In the genomic region with DNA sequence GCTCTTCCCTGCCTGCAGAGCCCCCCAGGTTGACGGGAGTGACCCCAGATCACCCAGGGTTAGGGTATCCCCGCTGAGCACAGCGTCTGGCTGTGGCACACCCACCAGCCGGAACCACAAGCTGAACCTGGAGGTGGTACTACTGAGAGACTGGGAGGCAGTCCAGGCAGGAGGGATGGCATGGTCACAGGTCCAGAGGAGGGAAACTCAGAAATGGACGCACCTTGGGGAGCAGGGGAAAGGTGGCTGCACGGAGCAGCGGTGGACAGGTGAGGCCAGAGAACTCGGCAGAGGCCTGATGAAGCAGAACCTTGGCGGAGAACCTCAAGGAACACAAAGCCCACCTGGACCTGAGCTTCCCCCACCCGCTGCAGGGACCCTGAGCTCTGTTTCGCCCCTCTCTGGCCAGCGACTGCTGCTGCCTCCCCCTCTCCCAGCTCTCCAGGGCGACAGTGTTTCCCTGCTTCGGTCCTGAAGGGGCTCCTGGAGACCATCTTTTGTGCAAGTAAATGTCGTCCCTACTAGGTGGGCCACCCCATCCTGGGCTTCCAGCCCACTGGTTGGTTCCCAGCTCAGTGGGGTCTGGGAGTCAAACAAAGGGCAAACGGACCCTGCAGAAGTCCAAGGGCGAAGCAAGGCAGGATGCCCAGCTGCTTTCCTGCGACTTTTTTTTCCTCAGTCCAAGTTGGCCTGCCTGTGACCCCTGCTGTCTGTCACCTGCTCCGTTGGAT, we compare ENCODE assay signal across 18 cellular contexts. TPM values are rescaled to one million over a fixed set of nuclear protein-coding genes. Genes with fewer than 3 reads are reported as not detected.
DNase-seq lines count a peak whose midpoint lies in the region; ATAC-seq and TF ChIP-seq lines count a peak whose summit lies in the region.
"Had no signal": no experiment of that assay in that cellular context is flagged by ENCODE, and none has a peak within 500 bp of the region (broad histone marks: within the 10 kb centered on the region; RNA-seq: fewer than 3 reads in every experiment).

No MANE protein-coding gene starts in this region.

- H3K27ac Mint-ChIP-seq in H9, result peak overlapping the region in 1 of 3 experiments; percentile 65; a peak in 1 of 7 replicates
- H3K27ac Mint-ChIP-seq in nephron progenitor cell, result no peak overlapping the region
- H3K27ac Mint-ChIP-seq: activated B cell treated with CpG ODN at 0.5 μM for 24 hours; dendritic cell treated with granulocyte-macrophage colony-stimulating factor and Interleukin-4, amounts not matched to agents 40 ng/mL and 50 ng/mL, for 4 days had no signal

- H3K23ac ChIP-seq in H9 (ENCODE audit: insufficient read length, low read depth, low read length), result no peak overlapping the region

- peak overlapping the region; percentile 50 for H3K4me3 ChIP-seq in BE2C (ENCODE audit: low read depth, low read length)
- H3K4me3 ChIP-seq in ectodermal cell (ENCODE audit: insufficient read depth, low read depth, low read length), result peak overlapping the region; percentile 27

- H3K27ac ChIP-seq in H9 (ENCODE audit: insufficient read length, low read depth, low read length) (no peak overlapping the region), ectodermal cell (ENCODE audit: insufficient read depth, low read depth, low read length, poor library complexity, severe bottlenecking) (no peak overlapping the region)
- H3K27ac ChIP-seq: prostate gland, RWPE1, stomach had no signal

- H3K4me1 Mint-ChIP-seq in H9 (peaks cover 13 to 22% of the 10 kb centered on the region in 2 experiments), nephron progenitor cell (peaks cover 14% of the 10 kb centered on the region)
- H3K4me1 Mint-ChIP-seq: activated B cell treated with CpG ODN at 0.5 μM for 24 hours had no signal

- H2BK120ac ChIP-seq in H9 (ENCODE audit: low read depth, low read length, poor library complexity, severe bottlenecking), result no peak overlapping the region

- no CpG with 5 or more reads among the region's 19 CpGs for WGBS in H9 (ENCODE audit: extremely low coverage, insufficient read length, low lambda C conversion rate)
- 62 to 66% methylated on average over 19 of the region's 19 CpGs for WGBS in ectodermal cell, 2 experiments

- no peak overlapping the region for H3T11ph ChIP-seq in H9 (ENCODE audit: low read length)

- peak overlapping the region; percentile 63 to 83 for H3K4me3 Mint-ChIP-seq in H9
- peak overlapping the region; percentile 36 for H3K4me3 Mint-ChIP-seq in nephron progenitor cell
- H3K4me3 Mint-ChIP-seq: activated B cell treated with CpG ODN at 0.5 μM for 24 hours had no signal

- no peak overlapping the region for H2BK5ac ChIP-seq in H9 (ENCODE audit: insufficient read length, low read length)

- H3K27me3 Mint-ChIP-seq in H9 (ENCODE audit: low read depth) (peaks cover 33% of the 10 kb centered on the region), nephron progenitor cell (ENCODE audit: low read depth, poor library complexity) (peaks cover 77% of the 10 kb centered on the region)

- no peaks in the 10 kb centered on the region for H3K9me3 Mint-ChIP-seq in H9
- no peaks in the 10 kb centered on the region for H3K9me3 Mint-ChIP-seq in nephron progenitor cell
- H3K9me3 Mint-ChIP-seq: activated B cell treated with CpG ODN at 0.5 μM for 24 hours; dendritic cell treated with granulocyte-macrophage colony-stimulating factor and Interleukin-4, amounts not matched to agents 40 ng/mL and 50 ng/mL, for 4 days had no signal

- H3K9ac ChIP-seq in H9 (ENCODE audit: extremely low read depth, insufficient read length, low read length), result no peak overlapping the region

- no peak overlapping the region for H4K5ac ChIP-seq in H9 (ENCODE audit: insufficient read length, low read depth, low read length)

- no peak overlapping the region for H2AFZ ChIP-seq in H9 (ENCODE audit: low read length)

- H3K18ac ChIP-seq in H9 (ENCODE audit: insufficient read length, low read depth, low read length), result no peak overlapping the region

- no peak overlapping the region for H2BK20ac ChIP-seq in H9 (ENCODE audit: low read depth, low read length, poor library complexity, severe bottlenecking)

- H3K4me2 ChIP-seq in H9 (ENCODE audit: insufficient read depth, insufficient read length, low read length), result peak overlapping the region; percentile 42

- H3K27me3 ChIP-seq in BE2C, result peaks cover 8% of the 10 kb centered on the region
- H3K27me3 ChIP-seq in H9 (ENCODE audit: insufficient read depth, low read length), result peaks cover 12% of the 10 kb centered on the region
- H3K27me3 ChIP-seq in ectodermal cell (ENCODE audit: control insufficient read depth, insufficient read depth, low read length, poor library complexity, severe bottlenecking), result peaks cover 39% of the 10 kb centered on the region

- H3K9me3 ChIP-seq in BE2C (no peaks in the 10 kb centered on the region; the same call in 1 of the 2 replicates), H9 (ENCODE audit: control insufficient read depth, low read depth, low read length) (no peaks in the 10 kb centered on the region), ectodermal cell (ENCODE audit: control insufficient read depth, low read length) (no peaks in the 10 kb centered on the region)
- H3K9me3 ChIP-seq: prostate gland, stomach had no signal

- no peaks in the 10 kb centered on the region for H3K36me3 Mint-ChIP-seq in H9 (ENCODE audit: insufficient read depth in 1 of 3, low read depth in 3 of 3)
- H3K36me3 Mint-ChIP-seq in nephron progenitor cell (ENCODE audit: low read depth), result no peaks in the 10 kb centered on the region

- H3K4ac ChIP-seq in H9 (ENCODE audit: low read depth, low read length), result no peak overlapping the region

- no peak for TF ChIP-seq CTCF in BE2C (IDR thresholded peaks at IDR 0.05; ENCODE audit: low read depth, low read length)
- no peak for TF ChIP-seq CTCF in H9 (conservative IDR thresholded peaks at IDR 0.05)
- no peak for TF ChIP-seq CTCF in nephron progenitor cell (IDR thresholded peaks at IDR 0.05)

- H3K36me3 ChIP-seq in BE2C (no peaks in the 10 kb centered on the region), ectodermal cell (ENCODE audit: control insufficient read depth, insufficient read depth, low read length) (no peaks in the 10 kb centered on the region)
- H3K36me3 ChIP-seq: prostate gland, stomach had no signal

- H2AK5ac ChIP-seq in H9 (ENCODE audit: insufficient read length, low read length), result no peak overlapping the region

- no peak overlapping the region for H2BK12ac ChIP-seq in H9 (ENCODE audit: insufficient read length, low read depth, low read length)

- no peak overlapping the region for H3K14ac ChIP-seq in H9 (ENCODE audit: insufficient read depth, low read length)

- no peak overlapping the region for H4K8ac ChIP-seq in H9 (replicated peaks; ENCODE audit: insufficient read length, low read depth, low read length)

- ATAC-seq in HG02798 (IDR thresholded peaks at IDR 0.05; ENCODE audit: poor library complexity, unreplicated experiment), result no peak
- ATAC-seq: esophagus mucosa had no signal

- no peak overlapping the region for H4K91ac ChIP-seq in H9 (ENCODE audit: insufficient read length, low read depth, low read length)

- DNase-seq in BE2C (no peak), H9 (peak; percentile 36), nephron progenitor cell (no peak), COLO668 (lab: John Stamatoyannopoulos, UW; ENCODE audit: unreplicated experiment) (no peak), NCI-H82 (lab: John Stamatoyannopoulos, UW) (no peak), Ammon's horn (ENCODE audit: low spot score) (no peak)
- DNase-seq: activated B cell treated with CpG ODN at 0.5 μM for 24 hours, MM.1S, NCI-H2029 treated with DMSO at 0.1 percent for 48 hours, stomach, T-helper 1 cell had no signal

- peaks cover 5% of the 10 kb centered on the region for H3K23me2 ChIP-seq in H9 (ENCODE audit: insufficient read length, low read depth, low read length, poor library complexity, severe bottlenecking)

- no peaks in the 10 kb centered on the region for H3K79me2 ChIP-seq in H9 (ENCODE audit: insufficient read depth, low read length)

- H3K79me1 ChIP-seq in H9 (ENCODE audit: insufficient read depth, low read depth, low read length, poor library complexity, severe bottlenecking), result no peaks in the 10 kb centered on the region

- H3K4me1 ChIP-seq in BE2C (no peaks in the 10 kb centered on the region), H9 (ENCODE audit: insufficient read depth, low read length) (no peaks in the 10 kb centered on the region; the same call in 1 of the 2 replicates), ectodermal cell (ENCODE audit: control insufficient read depth, insufficient read depth, low read length) (peaks cover 9% of the 10 kb centered on the region)
- H3K4me1 ChIP-seq: prostate gland had no signal

- H2BK15ac ChIP-seq in H9 (ENCODE audit: low read depth, low read length), result no peak overlapping the region

- H4K20me1 ChIP-seq in H9 (ENCODE audit: control insufficient read depth, insufficient read depth, insufficient read length), result peaks cover 2% of the 10 kb centered on the region

- H3K56ac ChIP-seq in H9 (ENCODE audit: insufficient read length, low read depth, low read length), result no peak overlapping the region

RNA-seq across cellular contexts. Expression of gene ADGRD2, which starts 0.8 kb away (rescaled TPM):
- 0.25 TPM for polyA plus RNA-seq in BE2C (2012; ENCODE audit: insufficient read depth, insufficient read length, low read depth)
- 1.2 and 1.5 TPM in 2 replicates for total RNA-seq in H9 (2021)
- polyA plus RNA-seq in ectodermal cell (2013, experiment 1 of 4), result not detected
- 0.50 TPM for polyA plus RNA-seq in ectodermal cell (2013, experiment 2 of 4)
- polyA plus RNA-seq in ectodermal cell (2013, experiment 3 of 4), result 0.48 TPM
- 0.81 TPM for polyA plus RNA-seq in ectodermal cell (2013, experiment 4 of 4)
- total RNA-seq: activated B cell treated with CpG ODN at 0.5 μM for 24 hours, HT1080, stomach had no signal
- polyA plus RNA-seq: stomach had no signal

RNA-seq across cellular contexts. Expression of gene PSMB7, which starts 35.9 kb away (rescaled TPM):
- polyA plus RNA-seq in BE2C (2012; ENCODE audit: insufficient read depth, insufficient read length, low read depth), result 371 TPM
- 209 and 216 TPM in 2 replicates for total RNA-seq in H9 (2021)
- 263 TPM for polyA plus RNA-seq in ectodermal cell (2013, experiment 1 of 4)
- 255 TPM for polyA plus RNA-seq in ectodermal cell (2013, experiment 2 of 4)
- polyA plus RNA-seq in ectodermal cell (2013, experiment 3 of 4), result 185 TPM
- polyA plus RNA-seq in ectodermal cell (2013, experiment 4 of 4), result 217 TPM

RNA-seq across cellular contexts. Expression of gene NR5A1, which starts 56.1 kb away (rescaled TPM):
- polyA plus RNA-seq in BE2C (2012; ENCODE audit: insufficient read depth, insufficient read length, low read depth), result not detected
- 0.37 and 0.46 TPM in 2 replicates for total RNA-seq in H9 (2021)
- 0.78 TPM for polyA plus RNA-seq in ectodermal cell (2013, experiment 1 of 4)
- 1.4 TPM for polyA plus RNA-seq in ectodermal cell (2013, experiment 2 of 4)
- 1.3 TPM for polyA plus RNA-seq in ectodermal cell (2013, experiment 3 of 4)
- polyA plus RNA-seq in ectodermal cell (2013, experiment 4 of 4), result 1.3 TPM
- total RNA-seq: activated B cell treated with CpG ODN at 0.5 μM for 24 hours, esophagus mucosa, HT1080, stomach had no signal
